11 cellular contexts compared by ENCODE assay signal in the genomic region with DNA sequence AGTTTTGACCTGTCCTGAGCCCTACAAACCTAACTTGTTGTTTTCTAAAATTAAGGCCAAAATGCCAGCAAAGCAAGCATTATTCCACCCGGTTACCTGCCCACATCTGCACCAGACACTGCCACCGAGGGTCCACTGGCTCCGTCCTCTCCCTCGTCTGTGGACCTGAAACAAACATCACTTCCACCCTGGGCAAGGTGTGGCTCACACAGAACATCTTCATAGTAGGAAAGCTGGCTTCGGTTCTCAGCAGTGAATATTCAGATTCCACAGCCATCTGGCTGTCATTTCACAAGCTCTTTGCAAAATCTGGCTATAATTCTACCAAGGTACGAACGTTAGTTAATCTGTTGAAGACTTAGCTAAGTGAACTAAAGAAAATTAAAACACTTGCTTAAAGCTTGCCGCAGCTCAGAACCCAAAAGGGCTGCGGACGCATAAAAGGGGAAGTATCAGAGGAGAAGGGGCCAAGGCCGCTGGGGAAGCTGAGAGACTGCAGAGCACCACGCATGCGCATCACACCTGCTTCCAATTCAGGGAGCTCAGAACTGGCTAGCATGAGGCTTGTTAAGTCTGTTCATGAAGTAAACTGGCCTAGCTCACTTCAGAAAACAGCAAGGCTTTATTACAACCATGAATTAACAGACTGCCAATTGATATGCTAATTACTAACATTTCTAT. TPM values are rescaled to one million over a fixed set of nuclear protein-coding genes. Genes with fewer than 3 reads are reported as not detected.
A peak's percentile ranks its signal among the peaks of the same experiment; 100 is the strongest.
DNase-seq lines count a peak whose midpoint lies in the region; ATAC-seq and TF ChIP-seq lines count a peak whose summit lies in the region.
"Had no signal": no experiment of that assay in that cellular context is flagged by ENCODE, and none has a peak within 500 bp of the region (broad histone marks: within the 10 kb centered on the region; RNA-seq: fewer than 3 reads in every experiment).

No MANE protein-coding gene starts in this region.

- TF ChIP-seq EP300 in transverse colon (IDR thresholded peaks at IDR 0.05; ENCODE audit: low read depth) = no peak

- intact Hi-C loops in transverse colon (cut with DNase I; ENCODE audit: low total_unique reads) = no loop called here

- H3K36me3 ChIP-seq in transverse colon = no peaks in the 10 kb centered on the region
- H3K36me3 ChIP-seq: thoracic aorta had no signal

- in situ Hi-C loops in transverse colon (cut with MboI; ENCODE audit: low pct_ligation_motif_present in 1 of 4, low pct_unique_long_range_greater_than_20kb in 1 of 4, low sequenced_read_pairs in 3 of 4) = no loop called here

- TF ChIP-seq CTCF in transverse colon (IDR thresholded peaks at IDR 0.05) = no peak

- no peaks in the 10 kb centered on the region for H3K27me3 ChIP-seq in transverse colon

- ATAC-seq in GM18907 (IDR thresholded peaks at IDR 0.05; ENCODE audit: unreplicated experiment) (peak; percentile 86), HG02610 (IDR thresholded peaks at IDR 0.05; ENCODE audit: unreplicated experiment) (peak; percentile 51)

- H3K4me1 ChIP-seq in transverse colon = no peaks in the 10 kb centered on the region

- no peak for TF ChIP-seq POLR2A in transverse colon (IDR thresholded peaks at IDR 0.05)

- H3K9me3 ChIP-seq in transverse colon = no peaks in the 10 kb centered on the region
- H3K9me3 ChIP-seq: thoracic aorta had no signal

- H3K4me3 ChIP-seq in transverse colon = no peak overlapping the region
- H3K4me3 ChIP-seq: thoracic aorta had no signal

- DNase-seq in RPMI8226 = peak; percentile 89
- DNase-seq in midbrain (lab: John Stamatoyannopoulos, UW) = peak; percentile 36
- no peak for DNase-seq in NCI-H1105 (lab: John Stamatoyannopoulos, UW)
- no peak for DNase-seq in dermis blood vessel endothelial cell
- DNase-seq in transverse colon = no peak
- DNase-seq in NCI-H524 treated with DMSO at 0.1 percent for 48 hours (lab: John Stamatoyannopoulos, UW) = no peak
- DNase-seq: activated CD8-positive, alpha-beta memory T cell treated with anti-CD3 and anti-CD28 coated beads, Interleukin-2, amount 50 U/mL, for 4 hours; NCI-H510A had no signal

- WGBS in transverse colon (ENCODE audit: low coverage in 1 of 2), 2 donors = 60 to 63% methylated on average over 2 to 13 of the region's 13 CpGs

- no peak overlapping the region for H3K27ac ChIP-seq in transverse colon
- H3K27ac ChIP-seq: thoracic aorta had no signal

RNA-seq across cellular contexts. Expression of gene PTPRN2, which starts 46.2 kb away (rescaled TPM):
- total RNA-seq in dermis blood vessel endothelial cell (2.1 and 2.2 TPM in 2 replicates), transverse colon (10 to 100 TPM; 15.4 to 31.1 (median 21.8) TPM)

Comparison
In these comparisons a context has a peak if more than half of its experiments do, and no peak if none do; other contexts are left out.
1. DNase-seq: peak in RPMI8226 (single experiment) and midbrain (single experiment); none in NCI-H1105 (single experiment), dermis blood vessel endothelial cell (single experiment), transverse colon (single experiment) and NCI-H524 treated with DMSO at 0.1 percent for 48 hours (single experiment).